9 cellular contexts compared by ENCODE assay signal in the genomic region with DNA sequence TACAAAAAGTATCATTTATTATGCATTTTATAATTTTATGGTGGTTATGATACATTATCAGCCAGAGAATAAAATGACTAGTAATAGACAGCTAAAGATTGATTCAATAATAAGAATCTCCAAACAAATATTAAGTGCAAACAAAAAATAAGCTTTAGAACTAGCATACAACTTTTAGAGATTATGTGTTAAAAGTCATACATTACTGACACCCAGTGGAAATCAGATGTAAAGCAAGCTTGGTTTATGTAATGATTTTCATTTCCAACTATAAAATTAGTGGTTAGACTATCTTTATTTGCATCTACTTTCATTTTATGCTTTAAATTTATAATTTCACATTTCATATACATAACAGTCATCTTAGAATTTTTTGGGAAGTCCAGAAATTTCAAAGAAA.
DNase-seq lines count a peak whose midpoint lies in the region; ATAC-seq and TF ChIP-seq lines count a peak whose summit lies in the region.
"Had no signal": no experiment of that assay in that cellular context is flagged by ENCODE, and none has a peak within 500 bp of the region (broad histone marks: within the 10 kb centered on the region; RNA-seq: fewer than 3 reads in every experiment).

No MANE protein-coding gene starts in this region.

- no peak for ATAC-seq in GM19351 (IDR thresholded peaks at IDR 0.05; ENCODE audit: unreplicated experiment)
- ATAC-seq: activated CD8-positive, alpha-beta memory T cell treated with anti-CD3 and anti-CD28 coated beads, Interleukin-2, amount 10 ng/mL, durations not matched to agents 7 days and 5 days had no signal

- no peaks in the 10 kb centered on the region for H3K36me3 ChIP-seq in HEK293 (ENCODE audit: control insufficient read depth in 2 of 2, insufficient read depth in 1 of 2, low read length in 2 of 2)

- DNase-seq in AG09319 (ENCODE audit: extremely low read depth, low read depth) = no peak
- peak; percentile 0 for DNase-seq in amniotic stem cell (lab: John Stamatoyannopoulos, UW)
- DNase-seq in inferior parietal cortex (ENCODE audit: extremely low spot score) = peak; percentile 1
- no peak for DNase-seq in NCI-H226
- no peak for DNase-seq in activated T-cell treated with anti-CD3 and anti-CD28 coated beads, Interleukin-2, amount 50 U/mL, for 48 hours
- DNase-seq in T1000 (lab: John Stamatoyannopoulos, UW) = no peak
- DNase-seq: activated CD8-positive, alpha-beta memory T cell treated with anti-CD3 and anti-CD28 coated beads, Interleukin-2, amount 10 ng/mL, durations not matched to agents 7 days and 5 days had no signal

- TF ChIP-seq CTCF in AG09319 (IDR thresholded peaks at IDR 0.05; ENCODE audit: low read depth, low read length) (peak; percentile 46), HEK293 (tag by site-specific recombination; IDR thresholded peaks at IDR 0.05) (no peak)

- POLR2A ChIA-PET in HEK293 (lab: Yijun Ruan, JAX) = interaction anchor here (1.0 kb wide), 1 partner anchor 333 kb away, joined by 4 read pairs; no protein-coding TSS in a partner anchor

- H3K9me3 ChIP-seq in HEK293 (ENCODE audit: control insufficient read depth, insufficient read depth, low read depth, low read length) = no peaks in the 10 kb centered on the region

- H3K4me1 ChIP-seq in HEK293 (ENCODE audit: control insufficient read depth, insufficient read depth, low read length) = no peaks in the 10 kb centered on the region

- no peak overlapping the region for H3K27ac ChIP-seq in HEK293 (ENCODE audit: extremely low read depth, low read depth, low read length)

- H3K4me3 ChIP-seq in HEK293 (ENCODE audit: low read depth, low read length) = no peak overlapping the region

- CTCF ChIA-PET in HEK293 (lab: Yijun Ruan, JAX) = interaction anchor here (0.6 to 2.2 kb wide), 9 partner anchors 9 to 1032 kb away, joined by 3 to 28 read pairs (median 4); no protein-coding TSS in a partner anchor

TF ChIP-seq in HEK293, 187 proteins besides CTCF, POLR2A, EP300 and RAD21:
- TF ChIP-seq OVOL3 (tag by site-specific recombination; IDR thresholded peaks at IDR 0.05) (no peak), ZNF654 (tag by site-specific recombination; IDR thresholded peaks at IDR 0.05; ENCODE audit: low read depth) (peak; percentile 59)
- TF ChIP-seq, protein P1, sequence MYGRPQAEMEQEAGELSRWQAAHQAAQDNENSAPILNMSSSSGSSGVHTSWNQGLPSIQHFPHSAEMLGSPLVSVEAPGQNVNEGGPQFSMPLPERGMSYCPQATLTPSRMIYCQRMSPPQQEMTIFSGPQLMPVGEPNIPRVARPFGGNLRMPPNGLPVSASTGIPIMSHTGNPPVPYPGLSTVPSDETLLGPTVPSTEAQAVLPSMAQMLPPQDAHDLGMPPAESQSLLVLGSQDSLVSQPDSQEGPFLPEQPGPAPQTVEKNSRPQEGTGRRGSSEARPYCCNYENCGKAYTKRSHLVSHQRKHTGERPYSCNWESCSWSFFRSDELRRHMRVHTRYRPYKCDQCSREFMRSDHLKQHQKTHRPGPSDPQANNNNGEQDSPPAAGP (tag by site-specific recombination; IDR thresholded peaks at IDR 0.05) = no peak

Comparison
In these comparisons a context has a peak if more than half of its experiments do, and no peak if none do; other contexts are left out.
1. DNase-seq: peak in amniotic stem cell (single experiment) and inferior parietal cortex (single experiment); none in AG09319 (single experiment), NCI-H226 (single experiment), activated T-cell treated with anti-CD3 and anti-CD28 coated beads, Interleukin-2, amount 50 U/mL, for 48 hours (0 of 2) and T1000 (single experiment).